In genomic region chr11:46108752-46109151, GRCh38 we compare ENCODE assay signal across 7 cellular contexts.
"Had no signal": no experiment of that assay in that cellular context is flagged by ENCODE, and none has a peak within 500 bp of the region (broad histone marks: within the 10 kb centered on the region; RNA-seq: fewer than 3 reads in every experiment).

No MANE protein-coding gene starts in this region.

- ATAC-seq: GM12878 had no signal

- H3K4me3 ChIP-seq: GM12878 had no signal

- FAIRE-seq: GM12878, GM12891, GM12892, GM18507, GM19239 had no signal

- DNase-seq: GDM1, GF-D8 had no signal
